ENCODE assay signal across 8 cellular contexts in genomic region chr17:60390881-60391418, GRCh38. TPM values are rescaled to one million over a fixed set of nuclear protein-coding genes. Genes with fewer than 3 reads are reported as not detected.
DNase-seq lines count a peak whose midpoint lies in the region; ATAC-seq and TF ChIP-seq lines count a peak whose summit lies in the region.

No MANE protein-coding gene starts in this region.

- H3K36me3 ChIP-seq in ovary = no peaks in the 10 kb centered on the region

- 3 to 6% (median 5%) methylated on average over 12 of the region's 12 CpGs for WGBS in ovary, 3 donors

- peaks cover 52% of the 10 kb centered on the region for H3K4me1 Mint-ChIP-seq in activated naive CD4-positive, alpha-beta T cell treated with anti-CD3 and anti-CD28 coated beads, Interleukin-2, amount 50 U/mL, for 24 hours

- TF ChIP-seq CTCF in 22Rv1 (IDR thresholded peaks at IDR 0.05) = no peak
- no peak for TF ChIP-seq CTCF in GM12864 (IDR thresholded peaks at IDR 0.05; ENCODE audit: low read depth, low read length, missing control alignments)
- TF ChIP-seq CTCF in ovary (IDR thresholded peaks at IDR 0.05) = no peak

- no peaks in the 10 kb centered on the region for H3K27me3 ChIP-seq in ovary

- peak overlapping the region; percentile 99 for H3K4me3 Mint-ChIP-seq in activated naive CD4-positive, alpha-beta T cell treated with anti-CD3 and anti-CD28 coated beads, Interleukin-2, amount 50 U/mL, for 24 hours

- DNase-seq in GM12864 (ENCODE audit: low read depth) (no peak), NCI-H748 treated with DMSO at 0.1 percent for 48 hours (lab: John Stamatoyannopoulos, UW) (peak; percentile 33), globus pallidus (ENCODE audit: low spot score) (peak; percentile 67), ovary (peak in 3 of 5 donors; percentile 13 to 28 (median 19)), NCI-H2196 (lab: John Stamatoyannopoulos, UW; ENCODE audit: unreplicated experiment) (no peak)

- TF ChIP-seq POLR2A in ovary (IDR thresholded peaks at IDR 0.05) = no peak

- no peak for ATAC-seq in HG03108 (IDR thresholded peaks at IDR 0.05; ENCODE audit: unreplicated experiment)

- H3K4me3 ChIP-seq in GM12864 (ENCODE audit: low read depth, low read length) (peak overlapping the region; percentile 68), ovary (peak overlapping the region; percentile 64)

- TF ChIP-seq EP300 in ovary (IDR thresholded peaks at IDR 0.05) = no peak

- H3K36me3 Mint-ChIP-seq in activated naive CD4-positive, alpha-beta T cell treated with anti-CD3 and anti-CD28 coated beads, Interleukin-2, amount 50 U/mL, for 24 hours = no peaks in the 10 kb centered on the region

- H3K27ac ChIP-seq in 22Rv1 (peak overlapping the region; percentile 95), ovary (peak overlapping the region; percentile 92 to 93)

- no peaks in the 10 kb centered on the region for H3K9me3 Mint-ChIP-seq in activated naive CD4-positive, alpha-beta T cell treated with anti-CD3 and anti-CD28 coated beads, Interleukin-2, amount 50 U/mL, for 24 hours

- peaks cover 6% of the 10 kb centered on the region for H3K4me1 ChIP-seq in ovary (ENCODE audit: insufficient read depth)

- peak overlapping the region; percentile 94 for H3K27ac Mint-ChIP-seq in activated naive CD4-positive, alpha-beta T cell treated with anti-CD3 and anti-CD28 coated beads, Interleukin-2, amount 50 U/mL, for 24 hours

- H3K9me3 ChIP-seq in ovary = no peaks in the 10 kb centered on the region

- intact Hi-C loops in ovary (cut with DNase I) = no loop called here

- H3K27me3 Mint-ChIP-seq in activated naive CD4-positive, alpha-beta T cell treated with anti-CD3 and anti-CD28 coated beads, Interleukin-2, amount 50 U/mL, for 24 hours = no peaks in the 10 kb centered on the region

RNA-seq across cellular contexts. Expression of gene USP32, which starts 1.0 kb away (rescaled TPM):
- 10 to 100 TPM; 27.2 to 37.6 (median 33.3) TPM for total RNA-seq in ovary
- polyA plus RNA-seq in ovary = 10 to 100 TPM in 1 of 2 donors, 1 to 10 TPM in 1; 8.7 to 25.8 TPM

RNA-seq across cellular contexts. Expression of gene CHCT1, which starts 31.3 kb away (rescaled TPM):
- total RNA-seq in ovary = not detected
- polyA plus RNA-seq in ovary = under 1 TPM in 1 of 2 donors, not detected in 1; 0.08 TPM

Comparison
In these comparisons a context has a peak if more than half of its experiments do, and no peak if none do; other contexts are left out.
1. DNase-seq: peak in NCI-H748 treated with DMSO at 0.1 percent for 48 hours (single experiment), globus pallidus (single experiment) and ovary (3 of 5); none in GM12864 (single experiment) and NCI-H2196 (single experiment).